In genomic region chr16:28492511-28492910, GRCh38 we compare ENCODE assay signal across 8 cellular contexts. TPM values are rescaled to one million over a fixed set of nuclear protein-coding genes. Genes with fewer than 3 reads are reported as not detected.
A peak's percentile ranks its signal among the peaks of the same experiment; 100 is the strongest.
DNase-seq lines count a peak whose midpoint lies in the region; ATAC-seq and TF ChIP-seq lines count a peak whose summit lies in the region.

No MANE protein-coding gene starts in this region.

- peaks cover 0 to 51% (median 7%) of the 10 kb centered on the region in 3 donors for H3K36me3 Mint-ChIP-seq in CD8-positive, alpha-beta memory T cell
- peaks cover 4% of the 10 kb centered on the region for H3K36me3 Mint-ChIP-seq in endothelial cell (ENCODE audit: low read depth, unreplicated experiment)

- peaks cover 11% of the 10 kb centered on the region for H3F3A ChIP-seq in PC-9 (ENCODE audit: insufficient read depth, low read depth)

- peak overlapping the region; percentile 98 to 99 (median 98) for H3K4me3 Mint-ChIP-seq in CD8-positive, alpha-beta memory T cell
- peak overlapping the region; percentile 96 for H3K4me3 Mint-ChIP-seq in endothelial cell (ENCODE audit: unreplicated experiment)

- 51 to 52% (median 51%) methylated on average over 4 of the region's 4 CpGs for WGBS in ovary, 3 donors

- no peak for TF ChIP-seq CTCF in PC-9 (conservative IDR thresholded peaks at IDR 0.05)
- TF ChIP-seq CTCF in endothelial cell (IDR thresholded peaks at IDR 0.05; ENCODE audit: unreplicated experiment): no peak
- TF ChIP-seq CTCF in ovary (IDR thresholded peaks at IDR 0.05): no peak

- peak overlapping the region; percentile 96 for H3K4me3 ChIP-seq in CD8-positive, alpha-beta memory T cell (ENCODE audit: low read length)
- H3K4me3 ChIP-seq in PC-9: peak overlapping the region; percentile 78
- H3K4me3 ChIP-seq in ovary: peak overlapping the region; percentile 99

- H3K36me3 ChIP-seq in CD8-positive, alpha-beta memory T cell (ENCODE audit: insufficient read depth, low read length): peaks cover 7% of the 10 kb centered on the region
- peaks cover 12% of the 10 kb centered on the region; the same call in 1 of the 2 replicates for H3K36me3 ChIP-seq in PC-9 (ENCODE audit: low read depth)
- H3K36me3 ChIP-seq in ovary: no peaks in the 10 kb centered on the region

- CTCF ChIA-PET in CD8-positive, alpha-beta memory T cell (lab: Charles Lee): interaction anchor here (1.4 to 2.1 kb wide), 3 partner anchors 59 to 330 kb away, joined by 3 to 6 read pairs (median 5); partner anchors contain the start of genes ATXN2L and SGF29
- CTCF ChIA-PET in PC-9 (lab: Charles Lee): no interaction called here

- peak overlapping the region; percentile 93 for H3K27ac ChIP-seq in CD8-positive, alpha-beta memory T cell (ENCODE audit: low read depth, low read length)
- H3K27ac ChIP-seq in PC-9: peak overlapping the region; percentile 91
- H3K27ac ChIP-seq in ovary: peak overlapping the region in 1 of 2 donors; percentile 87

- H3K9me3 ChIP-seq in CD8-positive, alpha-beta memory T cell (ENCODE audit: low read length): no peaks in the 10 kb centered on the region
- H3K9me3 ChIP-seq in PC-9 (ENCODE audit: insufficient read depth, low read depth) (no peaks in the 10 kb centered on the region), ovary (no peaks in the 10 kb centered on the region)

- no peaks in the 10 kb centered on the region for H3K9me2 ChIP-seq in PC-9 (ENCODE audit: insufficient read depth)

- H3K4me1 ChIP-seq in CD8-positive, alpha-beta memory T cell (ENCODE audit: insufficient read depth, low read length): peaks cover 63% of the 10 kb centered on the region
- H3K4me1 ChIP-seq in PC-9 (replicated peaks; ENCODE audit: insufficient read depth) (peaks cover 26% of the 10 kb centered on the region), ovary (ENCODE audit: insufficient read depth) (peaks cover 2% of the 10 kb centered on the region)

- no peaks in the 10 kb centered on the region for H4K20me1 ChIP-seq in PC-9 (ENCODE audit: insufficient read depth)

- H3K27ac Mint-ChIP-seq in CD8-positive, alpha-beta memory T cell: peak overlapping the region; percentile 99 to 100 (median 100)
- H3K27ac Mint-ChIP-seq in endothelial cell (ENCODE audit: unreplicated experiment): peak overlapping the region; percentile 99

- ATAC-seq in GM21515 (IDR thresholded peaks at IDR 0.05; ENCODE audit: unreplicated experiment): no peak

- intact Hi-C loops in PC-9 (cut with micrococcal nuclease; ENCODE audit: unreplicated experiment) (loop anchor here (1.0 to 5.0 kb wide), 2 partner anchors 13 to 35 kb away; no protein-coding TSS in a partner anchor), ovary (cut with DNase I) (loop anchor here in 3 of 4 donors (5.0 to 10.0 kb wide), 2 partner anchors 45 to 52 kb away; partner anchors contain the start of gene NUPR1 (in 1 of the 3))

- peak overlapping the region; percentile 81 for H2AFZ ChIP-seq in PC-9

- H3K27me3 Mint-ChIP-seq in CD8-positive, alpha-beta memory T cell: no peaks in the 10 kb centered on the region
- H3K27me3 Mint-ChIP-seq in endothelial cell (ENCODE audit: unreplicated experiment): peaks cover 11% of the 10 kb centered on the region

- H3K4me2 ChIP-seq in PC-9: peak overlapping the region; percentile 72

- DNase-seq in CD8-positive, alpha-beta memory T cell: no peak
- no peak for DNase-seq in PC-9
- no peak for DNase-seq in endothelial cell (ENCODE audit: low spot score)
- DNase-seq in ovary: no peak
- no peak for DNase-seq in T1000 (lab: John Stamatoyannopoulos, UW)
- DNase-seq in COLO829 (ENCODE audit: low spot score): no peak
- no peak for DNase-seq in activated CD4-positive, alpha-beta T cell treated with anti-CD3 and anti-CD28 coated beads for 4 hours

- TF ChIP-seq EP300 in ovary (IDR thresholded peaks at IDR 0.05): no peak

- no TSS peak for BruUV-seq in PC-9 (replicated peaks; lab: Mats Ljungman, UMichigan)

- no peak for TF ChIP-seq POLR2A in ovary (IDR thresholded peaks at IDR 0.05)

- H3K9me3 Mint-ChIP-seq in CD8-positive, alpha-beta memory T cell: no peaks in the 10 kb centered on the region
- H3K9me3 Mint-ChIP-seq in endothelial cell (ENCODE audit: unreplicated experiment): no peaks in the 10 kb centered on the region

- POLR2A ChIA-PET in CD8-positive, alpha-beta memory T cell (lab: Charles Lee): interaction anchor here (0.5 to 1.1 kb wide), 7 partner anchors 11 to 354 kb away, joined by 3 to 6 read pairs (median 4); partner anchors contain the start of genes SGF29 and TUFM
- POLR2A ChIA-PET in PC-9 (lab: Charles Lee; ENCODE audit: unreplicated experiment): interaction anchor here (0.6 to 0.9 kb wide), 2 partner anchors 9 kb away, joined by 5 to 16 read pairs; no protein-coding TSS in a partner anchor

- H3K27me3 ChIP-seq in CD8-positive, alpha-beta memory T cell (ENCODE audit: insufficient read depth, low read length, poor library complexity, severe bottlenecking): no peaks in the 10 kb centered on the region
- H3K27me3 ChIP-seq in PC-9 (ENCODE audit: insufficient read depth, low read depth): no peaks in the 10 kb centered on the region
- no peaks in the 10 kb centered on the region for H3K27me3 ChIP-seq in ovary

- peaks cover 18% of the 10 kb centered on the region for H3K79me2 ChIP-seq in PC-9 (ENCODE audit: low read depth)

- peaks cover 60 to 81% (median 73%) of the 10 kb centered on the region in 3 donors for H3K4me1 Mint-ChIP-seq in CD8-positive, alpha-beta memory T cell
- peaks cover 40% of the 10 kb centered on the region for H3K4me1 Mint-ChIP-seq in endothelial cell (ENCODE audit: unreplicated experiment)

RNA-seq across cellular contexts. Expression of gene CLN3, which starts 0.6 kb away (rescaled TPM):
- 10 to 100 TPM; 32.5 to 38.2 TPM for total RNA-seq in CD8-positive, alpha-beta memory T cell
- polyA plus RNA-seq in CD8-positive, alpha-beta memory T cell: 36.1 TPM
- total RNA-seq in PC-9 (2021): 59.1 and 70.3 TPM in 2 replicates
- 33.6 TPM for total RNA-seq in endothelial cell (ENCODE audit: unreplicated experiment)
- total RNA-seq in ovary: 10 to 100 TPM; 17.8 to 30.9 (median 22.4) TPM
- polyA plus RNA-seq in ovary: 10 to 100 TPM; 15.9 to 32.1 TPM

RNA-seq across cellular contexts. Expression of gene APOBR, which starts 1.9 kb away (rescaled TPM):
- total RNA-seq in CD8-positive, alpha-beta memory T cell: 1 to 10 TPM; 7.7 to 8.0 TPM
- 4.9 TPM for polyA plus RNA-seq in CD8-positive, alpha-beta memory T cell
- total RNA-seq in PC-9 (2021) (2.4 and 2.5 TPM in 2 replicates), endothelial cell (ENCODE audit: unreplicated experiment) (6.8 TPM), ovary (1 to 10 TPM in 1 of 7 donors, under 1 TPM in 6; 0.18 to 1.4 (median 0.48) TPM)
- polyA plus RNA-seq in ovary: under 1 TPM; 0.18 to 0.65 TPM

RNA-seq across cellular contexts. Expression of gene IL27, which starts 14.1 kb away (rescaled TPM):
- total RNA-seq in CD8-positive, alpha-beta memory T cell: not detected
- not detected for polyA plus RNA-seq in CD8-positive, alpha-beta memory T cell
- not detected in 2 replicates for total RNA-seq in PC-9 (2021)
- total RNA-seq in endothelial cell (ENCODE audit: unreplicated experiment): not detected
- total RNA-seq in ovary: not detected
- polyA plus RNA-seq in ovary: not detected

RNA-seq across cellular contexts. Expression of gene NPIPB7, which starts 20.4 kb away (rescaled TPM):
- not detected for total RNA-seq in CD8-positive, alpha-beta memory T cell
- polyA plus RNA-seq in CD8-positive, alpha-beta memory T cell: not detected
- total RNA-seq in PC-9 (2021): not detected in 2 replicates
- total RNA-seq in endothelial cell (ENCODE audit: unreplicated experiment): not detected
- under 1 TPM in 1 of 7 donors, not detected in 6; 0.35 TPM for total RNA-seq in ovary
- polyA plus RNA-seq in ovary: under 1 TPM; 0.23 to 0.29 TPM

RNA-seq across cellular contexts. Expression of gene NUPR1, which starts 46.3 kb away (rescaled TPM):
- total RNA-seq in CD8-positive, alpha-beta memory T cell: not detected
- not detected for polyA plus RNA-seq in CD8-positive, alpha-beta memory T cell
- 17.3 and 21.3 TPM in 2 replicates for total RNA-seq in PC-9 (2021)
- not detected for total RNA-seq in endothelial cell (ENCODE audit: unreplicated experiment)
- total RNA-seq in ovary: 100 to 1,000 TPM in 5 of 7 donors, 10 to 100 TPM in 2; 25.5 to 355 (median 129) TPM
- 100 to 1,000 TPM in 1 of 2 donors, 10 to 100 TPM in 1; 28.5 to 366 TPM for polyA plus RNA-seq in ovary
